Comparison of ENCODE assay signal across 20 cellular contexts in genomic region chr7:3862774-3863173, GRCh38.
"Had no signal": no experiment of that assay in that cellular context is flagged by ENCODE, and none has a peak within 500 bp of the region (broad histone marks: within the 10 kb centered on the region; RNA-seq: fewer than 3 reads in every experiment).

No MANE protein-coding gene starts in this region.

- H3K36me3 Mint-ChIP-seq: activated naive CD8-positive, alpha-beta T cell treated with anti-CD3 and anti-CD28 coated beads, Interleukin-2, amount 10 ng/mL, durations not matched to agents 7 days and 5 days; naive thymus-derived CD8-positive, alpha-beta T cell had no signal

- H3K9me3 Mint-ChIP-seq: activated CD4-positive, alpha-beta T cell treated with anti-CD3 and anti-CD28 coated beads, Interleukin-2, amount 10 ng/mL, durations not matched to agents 24 days and 14 days; activated T-helper 17 cell treated with anti-CD3 and anti-CD28 coated beads, Interleukin-2, amount 50 U/mL, for 72 hours; endodermal cell; naive thymus-derived CD8-positive, alpha-beta T cell had no signal

- ATAC-seq: naive thymus-derived CD8-positive, alpha-beta T cell had no signal

- H3K27ac ChIP-seq: dorsolateral prefrontal cortex, epithelial cell of prostate had no signal

- H3K4me1 Mint-ChIP-seq: activated naive CD8-positive, alpha-beta T cell treated with anti-CD3 and anti-CD28 coated beads, Interleukin-2, amount 10 ng/mL, durations not matched to agents 7 days and 5 days; activated T-helper 17 cell treated with anti-CD3 and anti-CD28 coated beads, Interleukin-2, amount 50 U/mL, for 72 hours; naive thymus-derived CD8-positive, alpha-beta T cell had no signal

- H3K4me3 Mint-ChIP-seq: activated CD4-positive, alpha-beta T cell treated with anti-CD3 and anti-CD28 coated beads, Interleukin-2, amount 10 ng/mL, durations not matched to agents 24 days and 14 days; activated CD8-positive, alpha-beta T cell treated with anti-CD3 and anti-CD28 coated beads for 36 hours; activated naive CD8-positive, alpha-beta T cell treated with anti-CD3 and anti-CD28 coated beads, Interleukin-2, amount 10 ng/mL, durations not matched to agents 7 days and 5 days; activated T-helper 17 cell treated with anti-CD3 and anti-CD28 coated beads, Interleukin-2, amount 50 U/mL, for 72 hours; brain; endodermal cell; naive thymus-derived CD8-positive, alpha-beta T cell; stimulated activated naive CD8-positive, alpha-beta T cell treated with anti-CD3 and anti-CD28 coated beads, Interleukin-15, Interleukin-2, amounts not matched to agents 100 ng/mL and 50 ng/mL, for 24 hours had no signal

- H3K27me3 ChIP-seq: dorsolateral prefrontal cortex, transverse colon had no signal

- H3K27me3 Mint-ChIP-seq: activated CD4-positive, alpha-beta T cell treated with anti-CD3 and anti-CD28 coated beads, Interleukin-2, amount 10 ng/mL, durations not matched to agents 24 days and 14 days; brain had no signal

- H3K27ac Mint-ChIP-seq: activated CD4-positive, alpha-beta T cell treated with anti-CD3 and anti-CD28 coated beads, Interleukin-2, amount 10 ng/mL, durations not matched to agents 24 days and 14 days; activated CD8-positive, alpha-beta T cell treated with anti-CD3 and anti-CD28 coated beads for 36 hours; activated naive CD8-positive, alpha-beta T cell treated with anti-CD3 and anti-CD28 coated beads, Interleukin-2, amount 10 ng/mL, durations not matched to agents 7 days and 5 days; activated T-helper 17 cell treated with anti-CD3 and anti-CD28 coated beads, Interleukin-2, amount 50 U/mL, for 72 hours; endodermal cell; naive thymus-derived CD8-positive, alpha-beta T cell; stimulated activated naive CD8-positive, alpha-beta T cell treated with anti-CD3 and anti-CD28 coated beads, Interleukin-15, Interleukin-2, amounts not matched to agents 100 ng/mL and 50 ng/mL, for 24 hours had no signal

- H3K9me3 ChIP-seq: transverse colon had no signal

- H3K4me3 ChIP-seq: dorsolateral prefrontal cortex, transverse colon had no signal

- H3K36me3 ChIP-seq: transverse colon had no signal

- DNase-seq: activated CD4-positive, alpha-beta T cell treated with anti-CD3 and anti-CD28 coated beads, Interleukin-2, amount 10 ng/mL, durations not matched to agents 24 days and 14 days; activated naive CD4-positive, alpha-beta T cell; activated naive CD8-positive, alpha-beta T cell treated with anti-CD3 and anti-CD28 coated beads, Interleukin-2, amount 10 ng/mL, durations not matched to agents 7 days and 5 days; activated T-cell treated with anti-CD3 and anti-CD28 coated beads, Interleukin-2, amount 50 U/mL, for 1 hour; amygdala; central memory CD4-positive, alpha-beta T cell; dorsolateral prefrontal cortex; endodermal cell; hippocampal formation; naive thymus-derived CD8-positive, alpha-beta T cell; posterior cingulate gyrus; retina; T-helper 1 cell; T-helper 9 cell; transverse colon had no signal
